In genomic region chr5:127086583-127086982, GRCh38 we compare ENCODE assay signal across 16 cellular contexts. TPM values are rescaled to one million over a fixed set of nuclear protein-coding genes. Genes with fewer than 3 reads are reported as not detected.
DNase-seq lines count a peak whose midpoint lies in the region; ATAC-seq, FAIRE-seq and TF ChIP-seq lines count a peak whose summit lies in the region.
"Had no signal": no experiment of that assay in that cellular context is flagged by ENCODE, and none has a peak within 500 bp of the region (broad histone marks: within the 10 kb centered on the region; RNA-seq: fewer than 3 reads in every experiment).

No MANE protein-coding gene starts in this region.

- no peak overlapping the region for H2AK5ac ChIP-seq in neuronal stem cell (ENCODE audit: low read depth, low read length)

- H3K14ac ChIP-seq in neuronal stem cell (ENCODE audit: low read length) = no peak overlapping the region

- H2BK120ac ChIP-seq in neuronal stem cell (ENCODE audit: low read depth, low read length) = no peak overlapping the region

- WGBS in esophagus muscularis mucosa = 85% methylated on average over 3 of the region's 3 CpGs
- WGBS in neuronal stem cell (ENCODE audit: extremely low coverage in 2 of 2, insufficient read length in 2 of 2, insufficient replicate concordance in 1 of 2), 2 donors = no CpG with 5 or more reads among the region's 3 CpGs

- intact Hi-C loops in esophagus muscularis mucosa (cut with DNase I) = no loop called here

- no peak overlapping the region for H3K4me2 ChIP-seq in neuronal stem cell (ENCODE audit: insufficient read depth, low read length, poor library complexity, severe bottlenecking)
- H3K4me2 ChIP-seq: BLaER1 treated with 17β-estradiol and CSF1 and Interleukin-3, amounts not matched to agents 10 nM and 100 nM had no signal

- no peak for TF ChIP-seq CTCF in esophagus muscularis mucosa (IDR thresholded peaks at IDR 0.05)

- no peak overlapping the region for H3K27ac ChIP-seq in esophagus muscularis mucosa (replicated peaks in 1 of 4)
- no peak overlapping the region for H3K27ac ChIP-seq in neuronal stem cell (replicated peaks; ENCODE audit: low read length)
- H3K27ac ChIP-seq: BLaER1 treated with 17β-estradiol and CSF1 and Interleukin-3, amounts not matched to agents 10 nM and 100 nM had no signal

- H3K4me3 ChIP-seq in esophagus muscularis mucosa = no peak overlapping the region
- H3K4me3 ChIP-seq in neuronal stem cell (ENCODE audit: low read length in 2 of 2) = no peak overlapping the region
- H3K4me3 ChIP-seq: BLaER1 treated with 17β-estradiol and CSF1 and Interleukin-3, amounts not matched to agents 10 nM and 100 nM; GM12878; HAP-1 had no signal

- no peak overlapping the region for H2BK12ac ChIP-seq in neuronal stem cell (ENCODE audit: low read length)

- no peak for ATAC-seq in GM18867 (IDR thresholded peaks at IDR 0.05; ENCODE audit: unreplicated experiment)
- ATAC-seq: GM12878 had no signal

- H2BK15ac ChIP-seq in neuronal stem cell (ENCODE audit: low read length) = no peak overlapping the region

- no peak overlapping the region for H3K9ac ChIP-seq in neuronal stem cell (ENCODE audit: low read depth, low read length, poor library complexity)
- H3K9ac ChIP-seq: BLaER1 treated with 17β-estradiol and CSF1 and Interleukin-3, amounts not matched to agents 10 nM and 100 nM had no signal

- no peaks in the 10 kb centered on the region for H3K79me1 ChIP-seq in neuronal stem cell (ENCODE audit: low read depth, low read length)

- no peak overlapping the region for H3K4ac ChIP-seq in neuronal stem cell (ENCODE audit: low read length)

- no peaks in the 10 kb centered on the region for H3K36me3 ChIP-seq in esophagus muscularis mucosa
- H3K36me3 ChIP-seq in neuronal stem cell (replicated peaks in 1 of 2; ENCODE audit: control insufficient read depth in 2 of 2, insufficient read depth in 2 of 2, low read length in 2 of 2) = no peaks in the 10 kb centered on the region
- H3K36me3 ChIP-seq: BLaER1 treated with 17β-estradiol and CSF1 and Interleukin-3, amounts not matched to agents 10 nM and 100 nM; HAP-1 had no signal

- no peak overlapping the region for H3K23ac ChIP-seq in neuronal stem cell (ENCODE audit: low read depth, low read length, poor library complexity)

- H3K9me3 ChIP-seq in esophagus muscularis mucosa (no peaks in the 10 kb centered on the region), neuronal stem cell (replicated peaks in 1 of 2; ENCODE audit: control insufficient read depth in 2 of 2, insufficient read depth in 1 of 2, low read depth in 1 of 2, low read length in 2 of 2) (no peaks in the 10 kb centered on the region)
- H3K9me3 ChIP-seq: BLaER1 treated with 17β-estradiol and CSF1 and Interleukin-3, amounts not matched to agents 10 nM and 100 nM; HAP-1 had no signal

- no peak for TF ChIP-seq POLR2A in esophagus muscularis mucosa (IDR thresholded peaks at IDR 0.05; ENCODE audit: low read depth)

- H4K91ac ChIP-seq in neuronal stem cell (ENCODE audit: low read depth, low read length, poor library complexity) = no peak overlapping the region

- H2BK5ac ChIP-seq in neuronal stem cell (ENCODE audit: low read length) = no peak overlapping the region

- no peak for DNase-seq in HTR-8/SVneo (ENCODE audit: insufficient read length, low spot score)
- DNase-seq in NCI-H69 (lab: John Stamatoyannopoulos, UW) = peak; percentile 41
- DNase-seq in esophagus muscularis mucosa (ENCODE audit: extremely low spot score) = peak; percentile 5
- no peak for DNase-seq in neuronal stem cell (ENCODE audit: low spot score)
- no peak for DNase-seq in NK-92 (lab: John Stamatoyannopoulos, UW; ENCODE audit: unreplicated experiment)
- DNase-seq in NK-92 treated with Interleukin-12 subunit alpha and Interleukin-12 subunit beta, amount 100 ng/mL, for 24 hours (lab: John Stamatoyannopoulos, UW) = no peak
- DNase-seq: ACHN; CD4-positive, alpha-beta T cell; DMS79 had no signal

- H4K8ac ChIP-seq in neuronal stem cell (ENCODE audit: low read depth, low read length) = no peak overlapping the region

- peak; percentile 69 for FAIRE-seq in HTR-8/SVneo (lab: Jason Lieb, UNC)
- FAIRE-seq: GM12878, GM18507, H1 had no signal

- TF ChIP-seq EP300 in esophagus muscularis mucosa (IDR thresholded peaks at IDR 0.05) = no peak

- H3K27me3 ChIP-seq in esophagus muscularis mucosa (peaks cover 0 to 11% (median 0%) of the 10 kb centered on the region in 4 donors), neuronal stem cell (ENCODE audit: control insufficient read depth in 3 of 3, insufficient read depth in 3 of 3, low read depth in 1 of 3, low read length in 3 of 3) (no peaks in the 10 kb centered on the region)
- H3K27me3 ChIP-seq: BLaER1 treated with 17β-estradiol and CSF1 and Interleukin-3, amounts not matched to agents 10 nM and 100 nM had no signal

- no peak overlapping the region for H3K18ac ChIP-seq in neuronal stem cell (ENCODE audit: low read length)

- H3K4me1 ChIP-seq in esophagus muscularis mucosa (no peaks in the 10 kb centered on the region), neuronal stem cell (ENCODE audit: control insufficient read depth in 2 of 2, insufficient read depth in 1 of 2, low read depth in 1 of 2, low read length in 2 of 2) (peaks cover 8 to 28% of the 10 kb centered on the region in 2 donors)
- H3K4me1 ChIP-seq: HAP-1 had no signal

- peak overlapping the region; percentile 25 for H2AFZ ChIP-seq in neuronal stem cell (ENCODE audit: low read length)

RNA-seq across cellular contexts. Expression of gene C5orf63, which starts 13.3 kb away (rescaled TPM):
- 1 to 10 TPM in 3 of 4 donors, under 1 TPM in 1; 0.98 to 2.3 (median 1.6) TPM for total RNA-seq in esophagus muscularis mucosa
- polyA plus RNA-seq in neuronal stem cell (2013, experiment 1 of 2) = 0.32 TPM
- 0.48 TPM for polyA plus RNA-seq in neuronal stem cell (2013, experiment 2 of 2)
- total RNA-seq: G401 had no signal

RNA-seq across cellular contexts. Expression of gene MARCHF3, which starts 56.2 kb away (rescaled TPM):
- total RNA-seq in esophagus muscularis mucosa = 10 to 100 TPM in 1 of 4 donors, 1 to 10 TPM in 3; 1.7 to 13.9 (median 2.5) TPM
- 0.53 TPM for polyA plus RNA-seq in neuronal stem cell (2013, experiment 1 of 2)
- polyA plus RNA-seq in neuronal stem cell (2013, experiment 2 of 2) = 0.71 TPM
- total RNA-seq: G401 had no signal

Comparison
In these comparisons a context has a peak if more than half of its experiments do, and no peak if none do; other contexts are left out.
1. DNase-seq: peak in NCI-H69 (single experiment) and esophagus muscularis mucosa (single experiment); none in HTR-8/SVneo (single experiment), neuronal stem cell (single experiment), NK-92 (single experiment) and NK-92 treated with Interleukin-12 subunit alpha and Interleukin-12 subunit beta, amount 100 ng/mL, for 24 hours (single experiment).